10 cellular contexts compared by ENCODE assay signal in genomic region chr13:30895773-30896172, GRCh38. TPM values are rescaled to one million over a fixed set of nuclear protein-coding genes. Genes with fewer than 3 reads are reported as not detected.
DNase-seq lines count a peak whose midpoint lies in the region; TF ChIP-seq lines count a peak whose summit lies in the region.
"Had no signal": no experiment of that assay in that cellular context is flagged by ENCODE, and none has a peak within 500 bp of the region (broad histone marks: within the 10 kb centered on the region; RNA-seq: fewer than 3 reads in every experiment).

No MANE protein-coding gene starts in this region.

- no peaks in the 10 kb centered on the region for H3K27me3 ChIP-seq in mammary epithelial cell (ENCODE audit: insufficient read depth, low read length)
- H3K27me3 ChIP-seq in hepatocyte = no peaks in the 10 kb centered on the region

- H3K4me3 ChIP-seq in mammary epithelial cell (replicated peaks in 1 of 3; ENCODE audit: insufficient read depth in 1 of 3, low read depth in 2 of 3, low read length in 3 of 3) (no peak overlapping the region), hepatocyte (no peak overlapping the region), skeletal muscle cell (ENCODE audit: low read depth, low read length) (no peak overlapping the region)

- no peak overlapping the region for H3K9ac ChIP-seq in mammary epithelial cell (ENCODE audit: insufficient read depth, low read length)

- dilution Hi-C loops in mammary epithelial cell (cut with HindIII; ENCODE audit: low sequenced_read_pairs) = loop anchor here (5.0 kb wide), 1 partner anchor 102 kb away; no protein-coding TSS in a partner anchor

- H4K20me1 ChIP-seq in mammary epithelial cell (ENCODE audit: insufficient read depth, low read length) (no peaks in the 10 kb centered on the region), hepatocyte (ENCODE audit: insufficient read depth, poor library complexity, severe bottlenecking) (no peaks in the 10 kb centered on the region)

- peak; percentile 61 for DNase-seq in GM04504 (ENCODE audit: low read depth)
- DNase-seq in mammary epithelial cell = peak; percentile 24
- peak; percentile 72 for DNase-seq in hepatocyte (ENCODE audit: low spot score)
- peak; percentile 82 for DNase-seq in skeletal muscle cell (ENCODE audit: low read depth)
- DNase-seq in HuH-7.5 (ENCODE audit: low spot score) = no peak
- DNase-seq in DMS53 (lab: John Stamatoyannopoulos, UW) = no peak
- DNase-seq in stimulated activated CD4-positive, alpha-beta T cell treated with anti-CD3 and anti-CD28 coated beads, Interleukin-4, amount 100 ng/mL, for 24 hours = no peak
- DNase-seq in NCI-H446 (lab: John Stamatoyannopoulos, UW) = no peak
- DNase-seq: central memory CD4-positive, alpha-beta T cell; DMS 273 treated with DMSO at 0.1 percent for 48 hours had no signal

- peaks cover 3% of the 10 kb centered on the region for H3K4me1 ChIP-seq in mammary epithelial cell (ENCODE audit: insufficient read depth, low read length)
- peaks cover 7% of the 10 kb centered on the region for H3K4me1 ChIP-seq in hepatocyte (ENCODE audit: insufficient read depth)

- H2AFZ ChIP-seq in mammary epithelial cell (ENCODE audit: low read depth, low read length) = peak overlapping the region; percentile 55
- no peak overlapping the region for H2AFZ ChIP-seq in hepatocyte

- H3K27ac ChIP-seq in mammary epithelial cell (ENCODE audit: insufficient read depth, low read depth, low read length) (no peak overlapping the region), hepatocyte (peak overlapping the region; percentile 68)

- CTCF ChIA-PET in mammary epithelial cell (lab: Charles Lee; ENCODE audit: low non-redundant PET) = no interaction called here

- WGBS in mammary epithelial cell (ENCODE audit: low coverage, missing lambda C conversion rate) = 18% methylated on average over 4 of the region's 4 CpGs
- 36% methylated on average over 4 of the region's 4 CpGs for WGBS in hepatocyte (ENCODE audit: low lambda C conversion rate, missing lambda C conversion rate)

- H3K36me3 ChIP-seq in mammary epithelial cell (ENCODE audit: insufficient read depth, low read length) = no peaks in the 10 kb centered on the region
- H3K36me3 ChIP-seq in hepatocyte (replicated peaks; ENCODE audit: insufficient read depth, low read depth) = no peaks in the 10 kb centered on the region

- no TSS peak for BruUV-seq in mammary epithelial cell (replicated peaks; lab: Mats Ljungman, UMichigan)

- intact Hi-C loops in mammary epithelial cell (cut with micrococcal nuclease) = no loop called here

- no peaks in the 10 kb centered on the region for H3K9me3 ChIP-seq in mammary epithelial cell (replicated peaks; ENCODE audit: insufficient read depth, low read length)
- H3K9me3 ChIP-seq in hepatocyte (ENCODE audit: low read depth) = no peaks in the 10 kb centered on the region

- in situ Hi-C loops in mammary epithelial cell (cut with MboI; ENCODE audit: low sequenced_read_pairs in 2 of 2) = no loop called here

- H3K79me2 ChIP-seq in mammary epithelial cell (ENCODE audit: insufficient read depth, low read length) (no peaks in the 10 kb centered on the region), hepatocyte (no peaks in the 10 kb centered on the region)

- TF ChIP-seq CTCF in mammary epithelial cell (conservative IDR thresholded peaks at IDR 0.05 in 1 of 2, IDR thresholded peaks at IDR 0.05 in 1 of 2; ENCODE audit: extremely low read depth in 1 of 2, insufficient read depth in 1 of 2, low read depth in 1 of 2, low read length in 2 of 2) = no peak
- TF ChIP-seq CTCF in hepatocyte (IDR thresholded peaks at IDR 0.05; ENCODE audit: poor library complexity) = no peak

- H3K4me2 ChIP-seq in mammary epithelial cell (ENCODE audit: insufficient read depth, low read depth, low read length) (peak overlapping the region; percentile 24), hepatocyte (no peak overlapping the region)

- no peaks in the 10 kb centered on the region for H3K9me2 ChIP-seq in hepatocyte (replicated peaks; ENCODE audit: insufficient read depth)

RNA-seq across cellular contexts. Expression of gene MEDAG, which starts 10.3 kb away (rescaled TPM):
- total RNA-seq in mammary epithelial cell (under 1 TPM in 1 of 2 donors, not detected in 1; 0.33 TPM), hepatocyte (0.03 TPM in 1 of 2 replicates, not detected in the other)
- polyA plus RNA-seq in mammary epithelial cell (0.08 TPM), hepatocyte (0.28 and 0.30 TPM in 2 replicates)
- not detected for polyA minus RNA-seq in mammary epithelial cell

RNA-seq across cellular contexts. Expression of gene TEX26, which starts 36.7 kb away (rescaled TPM):
- total RNA-seq in mammary epithelial cell (not detected), hepatocyte (0.36 and 0.57 TPM in 2 replicates)
- polyA plus RNA-seq in mammary epithelial cell (not detected), hepatocyte (1.0 and 1.1 TPM in 2 replicates)
- polyA minus RNA-seq in mammary epithelial cell = not detected

Comparison
In these comparisons a context has a peak if more than half of its experiments do, and no peak if none do; other contexts are left out.
1. DNase-seq: peak in GM04504 (single experiment), mammary epithelial cell (single experiment), hepatocyte (single experiment) and skeletal muscle cell (single experiment); none in HuH-7.5 (single experiment), DMS53 (single experiment), stimulated activated CD4-positive, alpha-beta T cell treated with anti-CD3 and anti-CD28 coated beads, Interleukin-4, amount 100 ng/mL, for 24 hours (single experiment) and NCI-H446 (0 of 2).